In the genomic region with DNA sequence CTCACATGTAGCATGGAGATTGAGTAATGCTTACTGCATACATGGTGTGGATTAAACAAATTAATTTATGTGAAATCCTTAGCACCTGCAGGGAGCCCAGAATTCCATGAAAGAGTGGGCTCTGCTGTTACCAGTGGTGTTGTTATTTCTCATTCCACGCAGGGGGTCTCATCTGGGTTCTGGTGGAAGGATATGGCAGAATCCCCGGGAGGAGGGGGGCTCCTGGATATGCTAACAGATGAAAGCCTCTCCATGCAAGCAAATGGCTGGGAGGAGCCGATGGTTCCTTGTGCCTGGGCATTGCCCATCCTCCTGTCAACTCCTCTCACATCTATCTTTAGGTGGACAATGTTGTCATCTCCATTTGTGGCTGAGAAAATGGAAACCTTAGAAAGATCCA, we compare ENCODE assay signal across 38 cellular contexts. TPM values are rescaled to one million over a fixed set of nuclear protein-coding genes. Genes with fewer than 3 reads are reported as not detected.
"Had no signal": no experiment of that assay in that cellular context is flagged by ENCODE, and none has a peak within 500 bp of the region (broad histone marks: within the 10 kb centered on the region; RNA-seq: fewer than 3 reads in every experiment).

No MANE protein-coding gene starts in this region.

- H3K27ac Mint-ChIP-seq: activated naive CD4-positive, alpha-beta T cell treated with anti-CD3 and anti-CD28 coated beads for 36 hours; activated naive CD4-positive, alpha-beta T cell treated with anti-CD3 and anti-CD28 coated beads, Interleukin-2, amount 10 ng/mL, durations not matched to agents 7 days and 5 days; activated naive CD4-positive, alpha-beta T cell treated with anti-CD3 and anti-CD28 coated beads, Interleukin-2, amount 50 U/mL, for 24 hours; activated naive CD4-positive, alpha-beta T cell treated with anti-CD3 and anti-CD28 coated beads, Interleukin-2, amount 50 U/mL, for 72 hours; activated naive CD8-positive, alpha-beta T cell; activated naive CD8-positive, alpha-beta T cell treated with anti-CD3 and anti-CD28 coated beads for 36 hours; activated naive CD8-positive, alpha-beta T cell treated with anti-CD3 and anti-CD28 coated beads, Interleukin-2, amount 10 ng/mL, durations not matched to agents 7 days and 5 days; activated naive CD8-positive, alpha-beta T cell treated with anti-CD3 and anti-CD28 coated beads, Interleukin-2, amount 50 U/mL, for 24 hours; activated T-cell treated with anti-CD3 and anti-CD28 coated beads, Interleukin-2, amount 50 U/mL, for 24 hours; activated T-cell treated with anti-CD3 and anti-CD28 coated beads, Interleukin-2, amount 50 U/mL, for 72 hours; activated T-helper 1 cell treated with anti-CD3 and anti-CD28 coated beads, Interleukin-12 subunit alpha, Interleukin-12 subunit beta, Interleukin-2, Interleukin-4 antibody, amounts not matched to agents 30 ng/mL and 10 ng/mL and 1 ng/mL, durations not matched to agents 14 hours and 24 hours and 36 hours; activated T-helper 17 cell treated with anti-CD3 and anti-CD28 coated beads, Interleukin-2, amount 50 U/mL, for 72 hours; activated T-helper 2 cell treated with anti-CD3 and anti-CD28 coated beads, Interferon-gamma antibody, Interleukin-2, Interleukin-4, amounts not matched to agents 10 μg/mL and 5 μg/mL and 100 μg/mL, durations not matched to agents 14 hours and 24 hours and 36 hours; brain had no signal

- H3K4me1 Mint-ChIP-seq: activated naive CD4-positive, alpha-beta T cell treated with anti-CD3 and anti-CD28 coated beads, Interleukin-2, amount 10 ng/mL, durations not matched to agents 7 days and 5 days; activated naive CD4-positive, alpha-beta T cell treated with anti-CD3 and anti-CD28 coated beads, Interleukin-2, amount 50 U/mL, for 24 hours; activated naive CD8-positive, alpha-beta T cell treated with anti-CD3 and anti-CD28 coated beads for 36 hours; activated naive CD8-positive, alpha-beta T cell treated with anti-CD3 and anti-CD28 coated beads, Interleukin-2, amount 10 ng/mL, durations not matched to agents 7 days and 5 days; activated naive CD8-positive, alpha-beta T cell treated with anti-CD3 and anti-CD28 coated beads, Interleukin-2, amount 50 U/mL, for 24 hours; activated T-helper 17 cell treated with anti-CD3 and anti-CD28 coated beads, Interleukin-2, amount 50 U/mL, for 72 hours; central memory CD8-positive, alpha-beta T cell had no signal

- H3K4me3 ChIP-seq: adrenal gland, ascending aorta, body of pancreas, breast epithelium, cardiac muscle cell had no signal

- H3K4me3 Mint-ChIP-seq: activated naive CD4-positive, alpha-beta T cell treated with anti-CD3 and anti-CD28 coated beads for 36 hours; activated naive CD4-positive, alpha-beta T cell treated with anti-CD3 and anti-CD28 coated beads, Interleukin-2, amount 10 ng/mL, durations not matched to agents 7 days and 5 days; activated naive CD4-positive, alpha-beta T cell treated with anti-CD3 and anti-CD28 coated beads, Interleukin-2, amount 50 U/mL, for 24 hours; activated naive CD8-positive, alpha-beta T cell; activated naive CD8-positive, alpha-beta T cell treated with anti-CD3 and anti-CD28 coated beads for 36 hours; activated naive CD8-positive, alpha-beta T cell treated with anti-CD3 and anti-CD28 coated beads, Interleukin-2, amount 10 ng/mL, durations not matched to agents 7 days and 5 days; activated naive CD8-positive, alpha-beta T cell treated with anti-CD3 and anti-CD28 coated beads, Interleukin-2, amount 50 U/mL, for 24 hours; activated T-cell treated with anti-CD3 and anti-CD28 coated beads, Interleukin-2, amount 50 U/mL, for 24 hours; activated T-cell treated with anti-CD3 and anti-CD28 coated beads, Interleukin-2, amount 50 U/mL, for 4 hours; activated T-cell treated with anti-CD3 and anti-CD28 coated beads, Interleukin-2, amount 50 U/mL, for 72 hours; activated T-helper 1 cell treated with anti-CD3 and anti-CD28 coated beads, Interleukin-12 subunit alpha, Interleukin-12 subunit beta, Interleukin-2, Interleukin-4 antibody, amounts not matched to agents 30 ng/mL and 10 ng/mL and 1 ng/mL, durations not matched to agents 14 hours and 24 hours and 36 hours; activated T-helper 17 cell treated with anti-CD3 and anti-CD28 coated beads, Interleukin-2, amount 50 U/mL, for 72 hours; brain; central memory CD8-positive, alpha-beta T cell had no signal

- H3K9me3 Mint-ChIP-seq: activated naive CD4-positive, alpha-beta T cell treated with anti-CD3 and anti-CD28 coated beads for 36 hours; activated naive CD4-positive, alpha-beta T cell treated with anti-CD3 and anti-CD28 coated beads, Interleukin-2, amount 10 ng/mL, durations not matched to agents 7 days and 5 days; activated naive CD4-positive, alpha-beta T cell treated with anti-CD3 and anti-CD28 coated beads, Interleukin-2, amount 50 U/mL, for 24 hours; activated naive CD4-positive, alpha-beta T cell treated with anti-CD3 and anti-CD28 coated beads, Interleukin-2, amount 50 U/mL, for 72 hours; activated naive CD8-positive, alpha-beta T cell treated with anti-CD3 and anti-CD28 coated beads for 36 hours; activated naive CD8-positive, alpha-beta T cell treated with anti-CD3 and anti-CD28 coated beads, Interleukin-2, amount 10 ng/mL, durations not matched to agents 7 days and 5 days; activated naive CD8-positive, alpha-beta T cell treated with anti-CD3 and anti-CD28 coated beads, Interleukin-2, amount 50 U/mL, for 24 hours; activated T-cell treated with anti-CD3 and anti-CD28 coated beads, Interleukin-2, amount 50 U/mL, for 24 hours; activated T-cell treated with anti-CD3 and anti-CD28 coated beads, Interleukin-2, amount 50 U/mL, for 4 hours; activated T-cell treated with anti-CD3 and anti-CD28 coated beads, Interleukin-2, amount 50 U/mL, for 72 hours; activated T-helper 1 cell treated with anti-CD3 and anti-CD28 coated beads, Interleukin-12 subunit alpha, Interleukin-12 subunit beta, Interleukin-2, Interleukin-4 antibody, amounts not matched to agents 30 ng/mL and 10 ng/mL and 1 ng/mL, durations not matched to agents 14 hours and 24 hours and 36 hours; activated T-helper 17 cell treated with anti-CD3 and anti-CD28 coated beads, Interleukin-2, amount 50 U/mL, for 72 hours; activated T-helper 2 cell treated with anti-CD3 and anti-CD28 coated beads, Interferon-gamma antibody, Interleukin-2, Interleukin-4, amounts not matched to agents 10 μg/mL and 5 μg/mL and 100 μg/mL, durations not matched to agents 14 hours and 24 hours and 36 hours; central memory CD8-positive, alpha-beta T cell had no signal

- H3K36me3 ChIP-seq: adrenal gland, ascending aorta, brain microvascular endothelial cell, breast epithelium, cardiac muscle cell had no signal

- H3K4me1 ChIP-seq: adrenal gland, ascending aorta, body of pancreas, breast epithelium had no signal

- H3K27ac ChIP-seq: adrenal gland, ascending aorta, body of pancreas, brain microvascular endothelial cell, breast epithelium, cardiac muscle cell had no signal

- H3K9me3 ChIP-seq: adrenal gland, ascending aorta, body of pancreas, breast epithelium had no signal

- H3K27me3 ChIP-seq: adrenal gland, ascending aorta, body of pancreas, cardiac muscle cell had no signal

- H3K36me3 Mint-ChIP-seq: activated naive CD4-positive, alpha-beta T cell treated with anti-CD3 and anti-CD28 coated beads, Interleukin-2, amount 10 ng/mL, durations not matched to agents 7 days and 5 days; activated naive CD4-positive, alpha-beta T cell treated with anti-CD3 and anti-CD28 coated beads, Interleukin-2, amount 50 U/mL, for 24 hours; activated naive CD4-positive, alpha-beta T cell treated with anti-CD3 and anti-CD28 coated beads, Interleukin-2, amount 50 U/mL, for 72 hours; activated naive CD8-positive, alpha-beta T cell; activated naive CD8-positive, alpha-beta T cell treated with anti-CD3 and anti-CD28 coated beads for 36 hours; activated naive CD8-positive, alpha-beta T cell treated with anti-CD3 and anti-CD28 coated beads, Interleukin-2, amount 10 ng/mL, durations not matched to agents 7 days and 5 days; brain had no signal

- DNase-seq: activated effector memory CD4-positive, alpha-beta T cell treated with anti-CD3 and anti-CD28 coated beads, Interleukin-2, amount 50 U/mL, for 16 hours; activated effector memory CD4-positive, alpha-beta T cell treated with Interleukin-2 at 50 U/mL for 16 hours; activated gamma-delta T cell; activated gamma-delta T cell treated with Interleukin-2 at 50 U/mL for 16 hours; activated naive CD4-positive, alpha-beta T cell; activated naive CD4-positive, alpha-beta T cell treated with anti-CD3 and anti-CD28 coated beads for 36 hours; activated naive CD4-positive, alpha-beta T cell treated with anti-CD3 and anti-CD28 coated beads, Interleukin-2, amount 10 ng/mL, durations not matched to agents 7 days and 5 days; activated naive CD4-positive, alpha-beta T cell treated with anti-CD3 and anti-CD28 coated beads, Interleukin-2, amount 50 U/mL, for 16 hours; activated naive CD4-positive, alpha-beta T cell treated with Interleukin-2 at 50 U/mL for 16 hours; activated naive CD8-positive, alpha-beta T cell treated with anti-CD3 and anti-CD28 coated beads for 36 hours; activated naive CD8-positive, alpha-beta T cell treated with anti-CD3 and anti-CD28 coated beads, Interleukin-2, amount 10 ng/mL, durations not matched to agents 7 days and 5 days; activated naive CD8-positive, alpha-beta T cell treated with anti-CD3 and anti-CD28 coated beads, Interleukin-2, amount 50 U/mL, for 24 hours; activated T-cell treated with anti-CD3 and anti-CD28 coated beads, Interleukin-2, amount 50 U/mL, for 1 hour; activated T-cell treated with anti-CD3 and anti-CD28 coated beads, Interleukin-2, amount 50 U/mL, for 24 hours; activated T-cell treated with anti-CD3 and anti-CD28 coated beads, Interleukin-2, amount 50 U/mL, for 4 hours; activated T-cell treated with anti-CD3 and anti-CD28 coated beads, Interleukin-2, amount 50 U/mL, for 48 hours; activated T-cell treated with anti-CD3 and anti-CD28 coated beads, Interleukin-2, amount 50 U/mL, for 72 hours; adrenal gland; amniotic stem cell; amygdala; anterior cingulate cortex; aorta; body of pancreas; brain microvascular endothelial cell; caudate nucleus; central memory CD4-positive, alpha-beta T cell; cerebellar nuclear complex had no signal

RNA-seq across cellular contexts. Expression of a gene that starts 53.8 kb away (rescaled TPM):
- polyA plus RNA-seq: cardiac muscle cell had no signal
